Comparison of ENCODE assay signal across 8 cellular contexts in the genomic region with DNA sequence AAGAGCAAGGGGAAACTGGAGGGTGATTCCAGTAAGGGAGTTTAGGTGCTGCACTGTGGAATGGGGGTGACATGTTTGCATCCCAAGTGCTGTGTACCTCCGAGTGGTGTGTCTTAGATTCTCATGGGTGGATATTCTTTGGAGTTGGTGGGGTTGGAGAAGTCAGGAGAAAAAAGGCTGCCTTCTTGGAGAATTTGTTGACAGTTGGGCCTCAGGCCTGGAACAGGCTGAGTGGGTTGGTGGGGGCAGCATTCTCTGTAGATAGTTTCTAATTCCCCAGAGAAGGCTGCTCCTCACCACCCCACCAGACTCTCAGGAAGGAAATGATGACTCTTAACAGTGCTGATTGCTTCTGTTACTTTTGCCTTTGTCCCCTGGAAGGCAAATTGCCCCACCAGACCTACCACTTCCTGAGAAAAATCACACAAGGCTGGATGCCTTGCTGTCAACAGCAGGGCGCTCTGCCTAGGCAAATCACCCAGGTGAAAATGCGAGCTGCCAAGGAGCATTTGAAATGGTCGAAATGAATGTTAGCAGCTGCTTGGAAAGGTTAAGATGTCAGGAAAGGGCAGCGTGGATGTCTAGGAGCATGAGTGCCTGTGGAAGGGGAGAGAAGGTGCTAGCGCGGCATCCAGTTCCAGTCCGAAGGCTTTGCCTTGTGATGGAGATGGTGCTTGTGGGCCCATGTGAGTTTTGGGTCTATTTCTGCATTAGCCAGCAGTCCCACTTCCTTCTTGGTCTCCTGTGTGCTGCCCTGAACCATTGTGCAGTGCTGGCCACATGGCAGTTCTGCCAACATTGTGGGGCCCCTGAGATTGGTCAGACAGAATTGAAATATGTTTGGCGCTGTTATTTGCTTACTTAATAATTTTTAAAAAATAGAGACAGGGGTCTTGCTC. TPM values are rescaled to one million over a fixed set of nuclear protein-coding genes. Genes with fewer than 3 reads are reported as not detected.
A peak's percentile ranks its signal among the peaks of the same experiment; 100 is the strongest.
DNase-seq lines count a peak whose midpoint lies in the region; ATAC-seq lines count a peak whose summit lies in the region.

No MANE protein-coding gene starts in this region.

- in situ Hi-C loops in SK-MEL-5 (cut with HindIII; ENCODE audit: low pct_unique_long_range_greater_than_20kb, low sequenced_read_pairs) = no loop called here

- H3K27ac ChIP-seq in caudate nucleus (ENCODE audit: low read depth, low read length) = peak overlapping the region; percentile 7

- ATAC-seq in GM19025 (IDR thresholded peaks at IDR 0.05; ENCODE audit: low read depth, unreplicated experiment) = peak; percentile 85
- ATAC-seq in HG02938 (IDR thresholded peaks at IDR 0.05; ENCODE audit: unreplicated experiment) = peak; percentile 73

- peak; percentile 18 for DNase-seq in SK-MEL-5 (ENCODE audit: low read depth, low spot score)
- peak in 5 of 61 donors; percentile 6 to 34 (median 16) for DNase-seq in caudate nucleus (lab: John Stamatoyannopoulos, UW)
- peak; percentile 37 for DNase-seq in stimulated activated CD4-positive, alpha-beta T cell treated with anti-CD3 and anti-CD28 coated beads, Interleukin-4, amount 100 ng/mL, for 1 hour
- DNase-seq in NCI-H2227 treated with DMSO at 0.1 percent for 48 hours (lab: John Stamatoyannopoulos, UW) = no peak
- no peak for DNase-seq in NCI-H1417 (lab: John Stamatoyannopoulos, UW)
- DNase-seq in NCI-H2171 treated with DMSO at 0.1 percent for 48 hours (lab: John Stamatoyannopoulos, UW) = no peak

RNA-seq across cellular contexts. Expression of a gene that starts 30.4 kb away (rescaled TPM):
- 37.6 and 45.0 TPM in 2 replicates for total RNA-seq in SK-MEL-5 (2014; rRNA removed; shearing (Covaris generic))
- 39.4 and 52.3 TPM in 2 replicates for polyA plus RNA-seq in SK-MEL-5 (2015; cell fraction: cytosol; rRNA removed)
- 32.8 and 45.2 TPM in 2 replicates for polyA plus RNA-seq in SK-MEL-5 (2015; cell fraction: nucleus; rRNA removed)

Comparison
In these comparisons a context has a peak if more than half of its experiments do, and no peak if none do; other contexts are left out.
1. DNase-seq: peak in SK-MEL-5 (single experiment) and stimulated activated CD4-positive, alpha-beta T cell treated with anti-CD3 and anti-CD28 coated beads, Interleukin-4, amount 100 ng/mL, for 1 hour (single experiment); none in NCI-H2227 treated with DMSO at 0.1 percent for 48 hours (single experiment), NCI-H1417 (0 of 3) and NCI-H2171 treated with DMSO at 0.1 percent for 48 hours (single experiment).